In genomic region chr6:137754366-137754765, GRCh38 we compare ENCODE assay signal across 11 cellular contexts.
DNase-seq lines count a peak whose midpoint lies in the region; ATAC-seq and TF ChIP-seq lines count a peak whose summit lies in the region.
"Had no signal": no experiment of that assay in that cellular context is flagged by ENCODE, and none has a peak within 500 bp of the region (broad histone marks: within the 10 kb centered on the region; RNA-seq: fewer than 3 reads in every experiment).

No MANE protein-coding gene starts in this region.

- H3K4me1 Mint-ChIP-seq in Caco-2 (ENCODE audit: low read depth, unreplicated experiment), result peaks cover 15% of the 10 kb centered on the region
- H3K4me1 Mint-ChIP-seq in mesothelial cell of epicardium, result peaks cover 5% of the 10 kb centered on the region

- H3K27ac Mint-ChIP-seq in Caco-2 (ENCODE audit: unreplicated experiment) (no peak overlapping the region), mesothelial cell of epicardium (no peak overlapping the region)

- CTCF ChIA-PET in Caco-2 (lab: Charles Lee), result interaction anchor here (0.6 kb wide), 1 partner anchor 27 kb away, joined by 3 read pairs; no protein-coding TSS in a partner anchor

- ATAC-seq in HG02798 (IDR thresholded peaks at IDR 0.05; ENCODE audit: poor library complexity, unreplicated experiment), result peak; percentile 37

- TF ChIP-seq POLR2A in NB4 (IDR thresholded peaks at IDR 0.05; ENCODE audit: extremely low read depth, insufficient read length), result no peak

- H3K36me3 Mint-ChIP-seq in Caco-2 (ENCODE audit: insufficient read depth, unreplicated experiment) (no peaks in the 10 kb centered on the region), mesothelial cell of epicardium (no peaks in the 10 kb centered on the region)

- no peaks in the 10 kb centered on the region for H3K9me3 Mint-ChIP-seq in Caco-2 (ENCODE audit: unreplicated experiment)
- H3K9me3 Mint-ChIP-seq in mesothelial cell of epicardium, result no peaks in the 10 kb centered on the region

- no peak overlapping the region for H3K4me3 ChIP-seq in NB4 (ENCODE audit: low read depth, low read length)
- H3K4me3 ChIP-seq in Caco-2 (ENCODE audit: low read depth, low read length), result no peak overlapping the region
- H3K4me3 ChIP-seq: esophagus muscularis mucosa had no signal

- peak; percentile 67 for DNase-seq in SIG-M5 treated with dmso at 0.1 percent for 504 hours (lab: John Stamatoyannopoulos, UW; ENCODE audit: unreplicated experiment)
- no peak for DNase-seq in SIG-M5 (lab: John Stamatoyannopoulos, UW)
- peak; percentile 36 for DNase-seq in NB4 (ENCODE audit: low read depth)
- DNase-seq in cerebellar nuclear complex (lab: John Stamatoyannopoulos, UW), result no peak
- no peak for DNase-seq in Caco-2
- no peak for DNase-seq in amygdala (lab: John Stamatoyannopoulos, UW)
- no peak for DNase-seq in mesothelial cell of epicardium (ENCODE audit: low spot score in 2 of 2, unreplicated experiment in 2 of 2)
- DNase-seq: caudate nucleus, NCI-H2227 treated with DMSO at 0.1 percent for 48 hours had no signal

- no peaks in the 10 kb centered on the region for H3K4me1 ChIP-seq in Caco-2
- H3K4me1 ChIP-seq: esophagus muscularis mucosa had no signal

- H3K27me3 ChIP-seq in Caco-2 (replicated peaks; ENCODE audit: control insufficient read depth, insufficient read depth, low read length), result no peaks in the 10 kb centered on the region
- H3K27me3 ChIP-seq: esophagus muscularis mucosa had no signal

- H3K9me3 ChIP-seq in Caco-2, result no peaks in the 10 kb centered on the region
- H3K9me3 ChIP-seq: esophagus muscularis mucosa had no signal

- no peak overlapping the region for H3K4me3 Mint-ChIP-seq in Caco-2 (ENCODE audit: unreplicated experiment)
- H3K4me3 Mint-ChIP-seq in mesothelial cell of epicardium, result no peak overlapping the region

- POLR2A ChIA-PET in Caco-2 (lab: Charles Lee), result no interaction called here

- no TSS peak for BruUV-seq in Caco-2 (replicated peaks; lab: Mats Ljungman, UMichigan)

- no peaks in the 10 kb centered on the region for H3K36me3 ChIP-seq in Caco-2 (ENCODE audit: control insufficient read depth, insufficient read depth, low read length)
- H3K36me3 ChIP-seq: esophagus muscularis mucosa had no signal

- TF ChIP-seq CTCF in NB4 (IDR thresholded peaks at IDR 0.05; ENCODE audit: low read depth, low read length), result no peak
- TF ChIP-seq CTCF in Caco-2 (IDR thresholded peaks at IDR 0.05; ENCODE audit: insufficient read depth in 1 of 2, low read depth in 1 of 2, low read length in 1 of 2, severe bottlenecking in 1 of 2, unreplicated experiment in 1 of 2), result no peak
- TF ChIP-seq CTCF in mesothelial cell of epicardium (IDR thresholded peaks at IDR 0.05; ENCODE audit: unreplicated experiment), result no peak

- no peaks in the 10 kb centered on the region for H3K27me3 Mint-ChIP-seq in Caco-2 (ENCODE audit: insufficient read depth, unreplicated experiment)
- no peaks in the 10 kb centered on the region for H3K27me3 Mint-ChIP-seq in mesothelial cell of epicardium (ENCODE audit: low read depth)

- intact Hi-C loops in Caco-2 (cut with micrococcal nuclease; ENCODE audit: unreplicated experiment), result no loop called here

Comparison
In these comparisons a context has a peak if more than half of its experiments do, and no peak if none do; other contexts are left out.
1. DNase-seq: peak in SIG-M5 treated with dmso at 0.1 percent for 504 hours (single experiment) and NB4 (single experiment); none in SIG-M5 (single experiment), cerebellar nuclear complex (0 of 2), Caco-2 (0 of 2), amygdala (0 of 56) and mesothelial cell of epicardium (0 of 2).